ENCODE assay signal across 12 cellular contexts in the genomic region with DNA sequence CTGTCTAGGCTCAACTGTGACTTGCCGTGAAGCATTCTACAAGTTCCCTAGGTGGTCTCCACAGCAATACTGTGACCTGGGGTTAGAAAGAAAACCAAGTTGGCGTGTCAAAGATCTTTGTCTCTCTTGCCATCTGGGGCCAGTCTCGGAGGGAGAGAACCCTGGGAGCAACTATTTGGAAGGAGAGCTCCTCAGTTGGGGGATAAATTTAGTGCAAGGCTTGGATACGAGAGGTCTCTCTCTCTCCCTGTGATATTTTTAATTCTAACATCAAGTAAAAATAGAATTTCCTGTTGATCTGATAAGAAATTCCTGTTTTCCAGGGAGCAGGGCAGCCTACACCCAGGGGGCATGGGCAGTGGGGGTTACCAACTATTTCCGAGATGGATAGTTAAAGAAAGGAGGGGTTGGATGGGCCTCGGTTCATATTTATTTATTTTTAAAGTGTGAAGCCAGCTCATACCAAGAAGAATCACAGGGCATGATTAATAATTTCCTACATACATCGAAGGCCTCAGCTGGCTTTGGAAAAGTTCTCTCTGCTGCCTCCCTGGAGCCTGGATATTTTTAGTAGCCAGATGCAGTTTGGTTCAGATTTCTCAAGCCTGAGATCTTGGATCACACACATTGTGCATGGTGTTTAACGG.
DNase-seq lines count a peak whose midpoint lies in the region; ATAC-seq and TF ChIP-seq lines count a peak whose summit lies in the region.
"Had no signal": no experiment of that assay in that cellular context is flagged by ENCODE, and none has a peak within 500 bp of the region (broad histone marks: within the 10 kb centered on the region; RNA-seq: fewer than 3 reads in every experiment).

No MANE protein-coding gene starts in this region.

- H3K9me3 ChIP-seq in left ventricle myocardium inferior (replicated peaks): no peaks in the 10 kb centered on the region
- no peaks in the 10 kb centered on the region for H3K9me3 ChIP-seq in skeletal muscle tissue (ENCODE audit: control insufficient read depth in 3 of 3, low read length in 3 of 3)
- H3K9me3 ChIP-seq: BE2C, thyroid gland had no signal

- no peaks in the 10 kb centered on the region for H3K36me3 ChIP-seq in brain microvascular endothelial cell (replicated peaks)
- H3K36me3 ChIP-seq in left ventricle myocardium inferior: no peaks in the 10 kb centered on the region
- no peaks in the 10 kb centered on the region for H3K36me3 ChIP-seq in skeletal muscle tissue (ENCODE audit: control insufficient read depth in 3 of 3, insufficient read depth in 3 of 3, low read length in 3 of 3)
- H3K36me3 ChIP-seq: BE2C, thyroid gland had no signal

- in situ Hi-C loops in brain microvascular endothelial cell (cut with HindIII; ENCODE audit: low pct_ligation_motif_present, low sequenced_read_pairs): no loop called here
- in situ Hi-C loops in KBM-7 (cut with MboI; ENCODE audit: low pct_unique_long_range_greater_than_20kb, low sequenced_read_pairs): no loop called here

- TF ChIP-seq CTCF in brain microvascular endothelial cell (IDR thresholded peaks at IDR 0.05; ENCODE audit: low read depth, low read length, missing control alignments) (no peak), left ventricle myocardium inferior (IDR thresholded peaks at IDR 0.05; ENCODE audit: borderline replicate concordance) (no peak)

- H3K27me3 ChIP-seq in brain microvascular endothelial cell (replicated peaks): no peaks in the 10 kb centered on the region
- H3K27me3 ChIP-seq in left ventricle myocardium inferior (ENCODE audit: low read depth): no peaks in the 10 kb centered on the region
- H3K27me3 ChIP-seq in skeletal muscle tissue (ENCODE audit: control insufficient read depth in 3 of 3, insufficient read depth in 3 of 3, low read length in 3 of 3): no peaks in the 10 kb centered on the region
- H3K27me3 ChIP-seq: BE2C, thyroid gland had no signal

- intact Hi-C loops in left ventricle myocardium inferior (cut with micrococcal nuclease): no loop called here

- H3K4me3 ChIP-seq in brain microvascular endothelial cell (ENCODE audit: low read depth, low read length) (no peak overlapping the region), left ventricle myocardium inferior (no peak overlapping the region), skeletal muscle tissue (ENCODE audit: low read length in 3 of 3) (no peak overlapping the region)
- H3K4me3 ChIP-seq: thyroid gland had no signal

- H3K27ac ChIP-seq in brain microvascular endothelial cell: no peak overlapping the region
- H3K27ac ChIP-seq in left ventricle myocardium inferior (replicated peaks): peak overlapping the region; percentile 71
- peak overlapping the region; percentile 34 for H3K27ac ChIP-seq in skeletal muscle tissue (ENCODE audit: low read depth, low read length)
- H3K27ac ChIP-seq: thyroid gland had no signal

- H3K9ac ChIP-seq in skeletal muscle tissue (ENCODE audit: low read depth in 1 of 3, low read length in 3 of 3): no peak overlapping the region

- no peak for ATAC-seq in HG03095 (IDR thresholded peaks at IDR 0.05; ENCODE audit: unreplicated experiment)

- H3K4me1 ChIP-seq in left ventricle myocardium inferior: peaks cover 53% of the 10 kb centered on the region
- H3K4me1 ChIP-seq in skeletal muscle tissue (ENCODE audit: control insufficient read depth in 3 of 3, insufficient read depth in 3 of 3, low read length in 3 of 3): peaks cover 12 to 24% (median 15%) of the 10 kb centered on the region in 3 donors
- H3K4me1 ChIP-seq: BE2C, thyroid gland had no signal

- DNase-seq in GM03348 (ENCODE audit: low spot score) (peak; percentile 37), brain microvascular endothelial cell (peak; percentile 9), left ventricle myocardium inferior (no peak), NCI-H187 treated with DMSO at 0.1 percent for 48 hours (lab: John Stamatoyannopoulos, UW) (no peak), NCI-H2196 treated with DMSO at 0.1 percent for 48 hours (lab: John Stamatoyannopoulos, UW; ENCODE audit: unreplicated experiment) (no peak), KBM-7 (no peak)
- DNase-seq: BE2C, DMS153, SW 1271, thyroid gland had no signal

Comparison
In these comparisons a context has a peak if more than half of its experiments do, and no peak if none do; other contexts are left out.
1. DNase-seq: peak in GM03348 (single experiment) and brain microvascular endothelial cell (single experiment); none in left ventricle myocardium inferior (single experiment), NCI-H187 treated with DMSO at 0.1 percent for 48 hours (single experiment), NCI-H2196 treated with DMSO at 0.1 percent for 48 hours (single experiment) and KBM-7 (single experiment).